In the genomic region with DNA sequence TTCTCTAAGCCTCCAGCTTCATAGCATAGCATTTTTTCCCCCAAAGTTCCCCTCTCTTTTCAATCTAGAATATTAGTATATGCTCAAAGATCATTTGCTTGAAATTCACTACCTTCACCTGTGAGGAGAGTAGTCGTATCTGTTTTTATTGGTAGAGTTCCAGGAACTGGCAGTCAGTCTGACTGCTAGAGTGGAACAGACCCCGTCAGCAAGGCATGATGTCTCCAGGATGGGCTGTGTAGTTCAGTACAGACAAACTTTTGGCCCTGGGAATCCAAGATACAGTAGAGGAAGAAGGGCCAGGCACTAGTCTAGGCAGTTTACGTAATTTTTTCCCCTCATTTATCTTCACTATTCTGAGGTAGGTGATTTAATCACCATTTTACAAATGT, we compare ENCODE assay signal across 16 cellular contexts. TPM values are rescaled to one million over a fixed set of nuclear protein-coding genes. Genes with fewer than 3 reads are reported as not detected.
DNase-seq lines count a peak whose midpoint lies in the region; ATAC-seq and TF ChIP-seq lines count a peak whose summit lies in the region.
"Had no signal": no experiment of that assay in that cellular context is flagged by ENCODE, and none has a peak within 500 bp of the region (broad histone marks: within the 10 kb centered on the region; RNA-seq: fewer than 3 reads in every experiment).

No MANE protein-coding gene starts in this region.

- CTCF ChIA-PET in activated CD8-positive, alpha-beta T cell treated with anti-CD3 and anti-CD28 coated beads for 36 hours (lab: Charles Lee) = interaction anchor here (0.7 to 2.7 kb wide), 18 partner anchors 9 to 111 kb away, joined by 3 to 7 read pairs (median 4); partner anchors contain the start of gene RALY
- CTCF ChIA-PET in activated CD8-positive, alpha-beta T cell treated with anti-CD3 and anti-CD28 coated beads, Interleukin-2, amount 10 ng/mL, durations not matched to agents 7 days and 5 days (lab: Charles Lee) = interaction anchor here (0.9 to 2.1 kb wide), 12 partner anchors 11 to 164 kb away, joined by 3 to 13 read pairs (median 6); partner anchors contain the start of gene EIF2S2
- CTCF ChIA-PET in activated naive CD4-positive, alpha-beta T cell treated with anti-CD3 and anti-CD28 coated beads for 36 hours (lab: Charles Lee) = interaction anchor here (1.3 to 1.9 kb wide), 6 partner anchors 11 to 108 kb away, joined by 3 to 7 read pairs (median 6); partner anchors contain the start of gene RALY

- intact Hi-C loops in activated CD8-positive, alpha-beta T cell treated with anti-CD3 and anti-CD28 coated beads for 36 hours (cut with micrococcal nuclease) = no loop called here
- intact Hi-C loops in activated naive CD4-positive, alpha-beta T cell treated with anti-CD3 and anti-CD28 coated beads for 36 hours (cut with micrococcal nuclease) = loop anchor here (1.0 to 5.0 kb wide), 3 partner anchors 30 to 90 kb away; partner anchors contain the start of gene RALY

- DNase-seq in activated CD8-positive, alpha-beta T cell treated with anti-CD3 and anti-CD28 coated beads for 36 hours = no peak
- no peak for DNase-seq in activated CD8-positive, alpha-beta T cell treated with anti-CD3 and anti-CD28 coated beads, Interleukin-2, amount 10 ng/mL, durations not matched to agents 7 days and 5 days
- no peak for DNase-seq in T-helper 17 cell
- DNase-seq in left lobe of liver (ENCODE audit: low spot score) = no peak
- no peak for DNase-seq in stimulated activated effector memory CD8-positive, alpha-beta T cell treated with anti-CD3 and anti-CD28 coated beads, Interleukin-12 subunit alpha, Interleukin-12 subunit beta, amount 100 ng/mL, for 72 hours (ENCODE audit: low spot score in 2 of 2)
- no peak for DNase-seq in effector CD4-positive, alpha-beta T cell
- no peak for DNase-seq in activated naive CD4-positive, alpha-beta T cell treated with anti-CD3 and anti-CD28 coated beads for 36 hours
- DNase-seq: NCI-H2029; NCI-H524 treated with DMSO at 0.1 percent for 48 hours; PC-9; stimulated activated CD4-positive, alpha-beta T cell treated with anti-CD3 and anti-CD28 coated beads, Interleukin-4, amount 100 ng/mL, for 4 hours; upper lobe of right lung; WERI-Rb-1 had no signal

- H3K36me3 Mint-ChIP-seq in activated CD8-positive, alpha-beta T cell treated with anti-CD3 and anti-CD28 coated beads for 36 hours (ENCODE audit: low read depth) = peaks cover 7% of the 10 kb centered on the region
- H3K36me3 Mint-ChIP-seq in activated CD8-positive, alpha-beta T cell treated with anti-CD3 and anti-CD28 coated beads, Interleukin-2, amount 10 ng/mL, durations not matched to agents 7 days and 5 days (ENCODE audit: low read depth) = peaks cover 12% of the 10 kb centered on the region
- H3K36me3 Mint-ChIP-seq in T-helper 17 cell (ENCODE audit: low read depth) = peaks cover 4% of the 10 kb centered on the region
- H3K36me3 Mint-ChIP-seq in stimulated activated effector memory CD8-positive, alpha-beta T cell treated with anti-CD3 and anti-CD28 coated beads, Interleukin-12 subunit alpha, Interleukin-12 subunit beta, amount 100 ng/mL, for 72 hours = peaks cover 31% of the 10 kb centered on the region
- no peaks in the 10 kb centered on the region for H3K36me3 Mint-ChIP-seq in activated naive CD4-positive, alpha-beta T cell treated with anti-CD3 and anti-CD28 coated beads for 36 hours (ENCODE audit: low read depth)

- peaks cover 75% of the 10 kb centered on the region for H3K4me1 Mint-ChIP-seq in activated CD8-positive, alpha-beta T cell treated with anti-CD3 and anti-CD28 coated beads for 36 hours (ENCODE audit: low read depth)
- H3K4me1 Mint-ChIP-seq in activated CD8-positive, alpha-beta T cell treated with anti-CD3 and anti-CD28 coated beads, Interleukin-2, amount 10 ng/mL, durations not matched to agents 7 days and 5 days (ENCODE audit: low read depth) = peaks cover 54% of the 10 kb centered on the region
- H3K4me1 Mint-ChIP-seq in T-helper 17 cell = peaks cover 62% of the 10 kb centered on the region
- peaks cover 85% of the 10 kb centered on the region for H3K4me1 Mint-ChIP-seq in stimulated activated effector memory CD8-positive, alpha-beta T cell treated with anti-CD3 and anti-CD28 coated beads, Interleukin-12 subunit alpha, Interleukin-12 subunit beta, amount 100 ng/mL, for 72 hours
- peaks cover 70% of the 10 kb centered on the region for H3K4me1 Mint-ChIP-seq in activated naive CD4-positive, alpha-beta T cell treated with anti-CD3 and anti-CD28 coated beads for 36 hours (ENCODE audit: low read depth)

- no peak overlapping the region for H3K4me3 Mint-ChIP-seq in activated CD8-positive, alpha-beta T cell treated with anti-CD3 and anti-CD28 coated beads for 36 hours
- H3K4me3 Mint-ChIP-seq in activated CD8-positive, alpha-beta T cell treated with anti-CD3 and anti-CD28 coated beads, Interleukin-2, amount 10 ng/mL, durations not matched to agents 7 days and 5 days = no peak overlapping the region
- no peak overlapping the region for H3K4me3 Mint-ChIP-seq in T-helper 17 cell
- no peak overlapping the region for H3K4me3 Mint-ChIP-seq in stimulated activated effector memory CD8-positive, alpha-beta T cell treated with anti-CD3 and anti-CD28 coated beads, Interleukin-12 subunit alpha, Interleukin-12 subunit beta, amount 100 ng/mL, for 72 hours
- H3K4me3 Mint-ChIP-seq in activated naive CD4-positive, alpha-beta T cell treated with anti-CD3 and anti-CD28 coated beads for 36 hours = no peak overlapping the region

- H3K27ac Mint-ChIP-seq in activated CD8-positive, alpha-beta T cell treated with anti-CD3 and anti-CD28 coated beads for 36 hours = peak overlapping the region; percentile 73
- no peak overlapping the region for H3K27ac Mint-ChIP-seq in activated CD8-positive, alpha-beta T cell treated with anti-CD3 and anti-CD28 coated beads, Interleukin-2, amount 10 ng/mL, durations not matched to agents 7 days and 5 days
- H3K27ac Mint-ChIP-seq in T-helper 17 cell = peak overlapping the region; percentile 19
- H3K27ac Mint-ChIP-seq in stimulated activated effector memory CD8-positive, alpha-beta T cell treated with anti-CD3 and anti-CD28 coated beads, Interleukin-12 subunit alpha, Interleukin-12 subunit beta, amount 100 ng/mL, for 72 hours = peak overlapping the region; percentile 79
- no peak overlapping the region for H3K27ac Mint-ChIP-seq in activated naive CD4-positive, alpha-beta T cell treated with anti-CD3 and anti-CD28 coated beads for 36 hours

- ATAC-seq in activated CD8-positive, alpha-beta T cell treated with anti-CD3 and anti-CD28 coated beads for 36 hours = no peak
- no peak for ATAC-seq in activated CD8-positive, alpha-beta T cell treated with anti-CD3 and anti-CD28 coated beads, Interleukin-2, amount 10 ng/mL, durations not matched to agents 7 days and 5 days
- ATAC-seq in T-helper 17 cell = no peak
- peak; percentile 16 for ATAC-seq in left lobe of liver
- ATAC-seq in stimulated activated effector memory CD8-positive, alpha-beta T cell treated with anti-CD3 and anti-CD28 coated beads, Interleukin-12 subunit alpha, Interleukin-12 subunit beta, amount 100 ng/mL, for 72 hours = no peak
- ATAC-seq in HG03342 (IDR thresholded peaks at IDR 0.05; ENCODE audit: unreplicated experiment) = no peak
- ATAC-seq: foreskin keratinocyte had no signal

- POLR2A ChIA-PET in activated CD8-positive, alpha-beta T cell treated with anti-CD3 and anti-CD28 coated beads for 36 hours (lab: Charles Lee) = interaction anchor here (1.0 to 1.2 kb wide), 2 partner anchors 31 to 86 kb away, joined by 4 read pairs; no protein-coding TSS in a partner anchor
- POLR2A ChIA-PET in activated CD8-positive, alpha-beta T cell treated with anti-CD3 and anti-CD28 coated beads, Interleukin-2, amount 10 ng/mL, durations not matched to agents 7 days and 5 days (lab: Charles Lee) = interaction anchor here (0.8 kb wide), 1 partner anchor 37 kb away, joined by 3 read pairs; no protein-coding TSS in a partner anchor

- no peaks in the 10 kb centered on the region for H3K9me3 ChIP-seq in T-helper 17 cell (ENCODE audit: control insufficient read depth, low read length, poor library complexity, severe bottlenecking)
- H3K9me3 ChIP-seq: HAP-1, upper lobe of right lung had no signal

- H3K27me3 Mint-ChIP-seq in activated CD8-positive, alpha-beta T cell treated with anti-CD3 and anti-CD28 coated beads for 36 hours = no peaks in the 10 kb centered on the region
- no peaks in the 10 kb centered on the region for H3K27me3 Mint-ChIP-seq in activated CD8-positive, alpha-beta T cell treated with anti-CD3 and anti-CD28 coated beads, Interleukin-2, amount 10 ng/mL, durations not matched to agents 7 days and 5 days (ENCODE audit: low read depth)
- H3K27me3 Mint-ChIP-seq in T-helper 17 cell = no peaks in the 10 kb centered on the region
- H3K27me3 Mint-ChIP-seq in activated naive CD4-positive, alpha-beta T cell treated with anti-CD3 and anti-CD28 coated beads for 36 hours (ENCODE audit: low read depth) = no peaks in the 10 kb centered on the region

- TF ChIP-seq CTCF in activated CD8-positive, alpha-beta T cell treated with anti-CD3 and anti-CD28 coated beads for 36 hours (IDR thresholded peaks at IDR 0.05) = no peak

- H3K9me3 Mint-ChIP-seq in activated CD8-positive, alpha-beta T cell treated with anti-CD3 and anti-CD28 coated beads for 36 hours = no peaks in the 10 kb centered on the region
- H3K9me3 Mint-ChIP-seq in activated CD8-positive, alpha-beta T cell treated with anti-CD3 and anti-CD28 coated beads, Interleukin-2, amount 10 ng/mL, durations not matched to agents 7 days and 5 days (ENCODE audit: insufficient read depth) = no peaks in the 10 kb centered on the region
- H3K9me3 Mint-ChIP-seq in stimulated activated effector memory CD8-positive, alpha-beta T cell treated with anti-CD3 and anti-CD28 coated beads, Interleukin-12 subunit alpha, Interleukin-12 subunit beta, amount 100 ng/mL, for 72 hours = no peaks in the 10 kb centered on the region
- H3K9me3 Mint-ChIP-seq in activated naive CD4-positive, alpha-beta T cell treated with anti-CD3 and anti-CD28 coated beads for 36 hours = no peaks in the 10 kb centered on the region

RNA-seq across cellular contexts. Expression of gene RALY, which starts 29.1 kb away (rescaled TPM):
- total RNA-seq in activated CD8-positive, alpha-beta T cell treated with anti-CD3 and anti-CD28 coated beads for 36 hours = 100 to 1,000 TPM; 151 to 153 TPM
- 100 to 1,000 TPM; 232 to 233 TPM for total RNA-seq in activated CD8-positive, alpha-beta T cell treated with anti-CD3 and anti-CD28 coated beads, Interleukin-2, amount 10 ng/mL, durations not matched to agents 7 days and 5 days
- total RNA-seq in T-helper 17 cell (100 to 1,000 TPM; 120 to 137 TPM), left lobe of liver (26.8 TPM)
- total RNA-seq in activated naive CD4-positive, alpha-beta T cell treated with anti-CD3 and anti-CD28 coated beads for 36 hours = 100 to 1,000 TPM; 137 to 139 TPM

Comparison
In these comparisons a context has a peak if more than half of its experiments do, and no peak if none do; other contexts are left out.
1. H3K27ac Mint-ChIP-seq: peak in activated CD8-positive, alpha-beta T cell treated with anti-CD3 and anti-CD28 coated beads for 36 hours (single experiment), T-helper 17 cell (single experiment) and stimulated activated effector memory CD8-positive, alpha-beta T cell treated with anti-CD3 and anti-CD28 coated beads, Interleukin-12 subunit alpha, Interleukin-12 subunit beta, amount 100 ng/mL, for 72 hours (single experiment); none in activated CD8-positive, alpha-beta T cell treated with anti-CD3 and anti-CD28 coated beads, Interleukin-2, amount 10 ng/mL, durations not matched to agents 7 days and 5 days (single experiment) and activated naive CD4-positive, alpha-beta T cell treated with anti-CD3 and anti-CD28 coated beads for 36 hours (single experiment).